Comparison of ENCODE assay signal across 8 cellular contexts in genomic region chr2:88350641-88351601, GRCh38.
DNase-seq lines count a peak whose midpoint lies in the region; ATAC-seq, FAIRE-seq and TF ChIP-seq lines count a peak whose summit lies in the region.

No MANE protein-coding gene starts in this region.

- peak; percentile 13; the same call in 1 of the 2 replicates for TF ChIP-seq CTCF in WI38 (IDR thresholded peaks at IDR 0.05; ENCODE audit: low read depth, low read length)

- FAIRE-seq in GM12892 (lab: Jason Lieb, UNC): peak; percentile 21

- H3K27ac ChIP-seq in caudate nucleus (ENCODE audit: low read depth, low read length): no peak overlapping the region

- ATAC-seq in left colon: peak; percentile 71
- no peak for ATAC-seq in HG03469 (IDR thresholded peaks at IDR 0.05; ENCODE audit: unreplicated experiment)

- DNase-seq in GM12892 (ENCODE audit: insufficient read length) (peak; percentile 52), HT1080 (ENCODE audit: low read depth) (peak; percentile 2), caudate nucleus (lab: John Stamatoyannopoulos, UW) (peak in 41 of 61 donors; percentile 2 to 68 (median 24)), left colon (peak; percentile 51 to 77), DMS79 treated with DMSO at 0.1 percent for 48 hours (lab: John Stamatoyannopoulos, UW) (no peak)
- DNase-seq in stimulated activated CD4-positive, alpha-beta T cell treated with anti-CD3 and anti-CD28 coated beads, Interleukin-4, amount 100 ng/mL, for 24 hours: peak; percentile 76

- intact Hi-C loops in left colon (cut with DNase I, micrococcal nuclease): no loop called here

- H3K4me3 ChIP-seq in WI38 (ENCODE audit: low read depth, low read length): no peak overlapping the region

- no peak for TF ChIP-seq POLR2A in GM12892 (IDR thresholded peaks at IDR 0.05; ENCODE audit: low read depth, low read length)
